In the genomic region with DNA sequence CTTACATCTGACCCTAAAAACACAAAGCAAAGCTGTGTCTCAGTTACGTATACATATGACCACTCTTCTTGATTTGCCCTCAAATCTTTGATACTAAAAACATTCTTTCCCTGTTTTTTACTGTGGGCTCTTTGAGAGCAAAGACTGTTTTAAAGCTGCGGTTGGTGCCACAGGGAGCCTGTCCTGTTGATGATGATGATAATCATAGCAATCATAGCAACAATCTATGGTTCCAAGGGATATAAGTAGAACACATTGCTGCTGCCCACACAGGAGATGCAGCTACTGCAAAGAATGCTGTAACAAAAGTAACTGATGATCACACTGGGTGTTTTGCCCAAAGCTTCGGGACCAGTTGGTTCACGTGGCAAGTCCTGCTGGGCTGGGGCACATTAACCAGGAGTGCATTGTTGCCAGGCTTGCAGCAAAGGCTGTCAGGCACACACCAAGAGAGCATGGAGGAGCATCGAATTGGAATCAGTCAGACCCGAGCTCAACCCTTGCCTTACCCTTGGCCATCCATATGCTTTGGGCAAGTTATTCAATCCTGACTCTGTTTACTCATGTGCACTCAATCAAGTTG, we compare ENCODE assay signal across 14 cellular contexts.
A peak's percentile ranks its signal among the peaks of the same experiment; 100 is the strongest.
DNase-seq lines count a peak whose midpoint lies in the region; ATAC-seq, FAIRE-seq and TF ChIP-seq lines count a peak whose summit lies in the region.
"Had no signal": no experiment of that assay in that cellular context is flagged by ENCODE, and none has a peak within 500 bp of the region (broad histone marks: within the 10 kb centered on the region; RNA-seq: fewer than 3 reads in every experiment).

No MANE protein-coding gene starts in this region.

- no peaks in the 10 kb centered on the region for H3K27me3 Mint-ChIP-seq in H9 (ENCODE audit: low read depth)
- H3K27me3 Mint-ChIP-seq in activated T-helper 2 cell treated with anti-CD3 and anti-CD28 coated beads, Interferon-gamma antibody, Interleukin-2, Interleukin-4, amounts not matched to agents 10 μg/mL and 5 μg/mL and 100 μg/mL, durations not matched to agents 14 hours and 24 hours and 36 hours (ENCODE audit: low read depth), result no peaks in the 10 kb centered on the region

- H3K9me3 Mint-ChIP-seq in H9, result no peaks in the 10 kb centered on the region
- no peaks in the 10 kb centered on the region for H3K9me3 Mint-ChIP-seq in activated T-helper 2 cell treated with anti-CD3 and anti-CD28 coated beads, Interferon-gamma antibody, Interleukin-2, Interleukin-4, amounts not matched to agents 10 μg/mL and 5 μg/mL and 100 μg/mL, durations not matched to agents 14 hours and 24 hours and 36 hours
- H3K9me3 Mint-ChIP-seq: CD8-positive, alpha-beta T cell had no signal

- TF ChIP-seq CTCF in VCaP (conservative IDR thresholded peaks at IDR 0.05) (no peak), dorsolateral prefrontal cortex (IDR thresholded peaks at IDR 0.05 in 54 of 56, conservative IDR thresholded peaks at IDR 0.05 in 2 of 56; ENCODE audit: low read depth in 1 of 56, partially characterized antibody in 56 of 56) (no peak), kidney (IDR thresholded peaks at IDR 0.05; ENCODE audit: borderline replicate concordance, extremely low read depth, insufficient read depth) (no peak), H9 (conservative IDR thresholded peaks at IDR 0.05) (no peak)

- no peaks in the 10 kb centered on the region for H3K36me3 ChIP-seq in kidney (ENCODE audit: control insufficient read depth in 1 of 2, insufficient read depth in 2 of 2, low read length in 2 of 2)
- H3K36me3 ChIP-seq: Peyer's patch had no signal

- no peak overlapping the region for H4K8ac ChIP-seq in H9 (replicated peaks; ENCODE audit: insufficient read length, low read depth, low read length)

- H3K27me3 ChIP-seq in dorsolateral prefrontal cortex (no peaks in the 10 kb centered on the region), H9 (ENCODE audit: insufficient read depth, low read length) (no peaks in the 10 kb centered on the region)
- H3K27me3 ChIP-seq: Peyer's patch had no signal

- H3K36me3 Mint-ChIP-seq in H9 (ENCODE audit: insufficient read depth in 1 of 3, low read depth in 3 of 3), result no peaks in the 10 kb centered on the region
- H3K36me3 Mint-ChIP-seq in activated T-helper 2 cell treated with anti-CD3 and anti-CD28 coated beads, Interferon-gamma antibody, Interleukin-2, Interleukin-4, amounts not matched to agents 10 μg/mL and 5 μg/mL and 100 μg/mL, durations not matched to agents 14 hours and 24 hours and 36 hours (ENCODE audit: low read depth), result no peaks in the 10 kb centered on the region
- H3K36me3 Mint-ChIP-seq: CD8-positive, alpha-beta T cell had no signal

- no peak for ATAC-seq in left colon
- ATAC-seq: CD8-positive, alpha-beta T cell had no signal

- no peak overlapping the region for H2BK20ac ChIP-seq in H9 (ENCODE audit: low read depth, low read length, poor library complexity, severe bottlenecking)

- H3K18ac ChIP-seq in H9 (ENCODE audit: insufficient read length, low read depth, low read length), result no peak overlapping the region

- no peak overlapping the region for H4K5ac ChIP-seq in H9 (ENCODE audit: insufficient read length, low read depth, low read length)

- H3K4ac ChIP-seq in H9 (ENCODE audit: low read depth, low read length), result no peak overlapping the region

- no peaks in the 10 kb centered on the region for H3K79me2 ChIP-seq in H9 (ENCODE audit: insufficient read depth, low read length)

- no peak overlapping the region for H2BK120ac ChIP-seq in H9 (ENCODE audit: low read depth, low read length, poor library complexity, severe bottlenecking)

- H3K4me1 ChIP-seq in kidney (ENCODE audit: control insufficient read depth in 1 of 2, insufficient read depth in 1 of 2, low read depth in 1 of 2, low read length in 2 of 2), result peaks cover 0 to 2% of the 10 kb centered on the region in 2 donors
- H3K4me1 ChIP-seq in H9 (ENCODE audit: insufficient read depth, low read length), result no peaks in the 10 kb centered on the region
- H3K4me1 ChIP-seq: Caco-2, Peyer's patch had no signal

- DNase-seq in dorsolateral prefrontal cortex, result peak in 5 of 10 donors; percentile 19 to 64 (median 52)
- DNase-seq in middle frontal gyrus (ENCODE audit: extremely low spot score, low spot score), result peak; percentile 22
- DNase-seq in left colon, result no peak
- no peak for DNase-seq in kidney
- DNase-seq in H9, result no peak
- no peak for DNase-seq in activated T-helper 2 cell treated with anti-CD3 and anti-CD28 coated beads, Interferon-gamma antibody, Interleukin-2, Interleukin-4, amounts not matched to agents 10 μg/mL and 5 μg/mL and 100 μg/mL, durations not matched to agents 14 hours and 24 hours and 36 hours (ENCODE audit: low spot score)
- DNase-seq: NCI-H1105 had no signal

- H4K91ac ChIP-seq in H9 (ENCODE audit: insufficient read length, low read depth, low read length), result no peak overlapping the region

- no peaks in the 10 kb centered on the region for H4K20me1 ChIP-seq in H9 (ENCODE audit: control insufficient read depth, insufficient read depth, insufficient read length)

- no peak overlapping the region for H2BK5ac ChIP-seq in H9 (ENCODE audit: insufficient read length, low read length)

- no peak overlapping the region for H2BK12ac ChIP-seq in H9 (ENCODE audit: insufficient read length, low read depth, low read length)

- H3K4me3 ChIP-seq in dorsolateral prefrontal cortex (no peak overlapping the region), kidney (ENCODE audit: low read length in 2 of 2) (no peak overlapping the region)
- H3K4me3 ChIP-seq: GM12878, Peyer's patch, SK-N-MC had no signal

- H3K9ac ChIP-seq in kidney (ENCODE audit: low read length in 2 of 2), result no peak overlapping the region
- no peak overlapping the region for H3K9ac ChIP-seq in H9 (ENCODE audit: extremely low read depth, insufficient read length, low read length)

- H3K9me3 ChIP-seq in kidney (ENCODE audit: control insufficient read depth in 1 of 2, low read length in 2 of 2) (no peaks in the 10 kb centered on the region), H9 (ENCODE audit: control insufficient read depth, low read depth, low read length) (no peaks in the 10 kb centered on the region)
- H3K9me3 ChIP-seq: Caco-2, Peyer's patch had no signal

- no peaks in the 10 kb centered on the region for H3K23me2 ChIP-seq in H9 (ENCODE audit: insufficient read length, low read depth, low read length, poor library complexity, severe bottlenecking)

- no peak overlapping the region for H3K4me2 ChIP-seq in H9 (ENCODE audit: insufficient read depth, insufficient read length, low read length)

- H2AFZ ChIP-seq in H9 (ENCODE audit: low read length), result no peak overlapping the region

- peak overlapping the region; percentile 33; the same call in 1 of the 2 replicates for H3K27ac ChIP-seq in VCaP
- peak overlapping the region in 56 of 59 donors; percentile 7 to 85 (median 68) for H3K27ac ChIP-seq in dorsolateral prefrontal cortex
- H3K27ac ChIP-seq in kidney (ENCODE audit: low read depth in 2 of 2, low read length in 2 of 2), result no peak overlapping the region
- no peak overlapping the region for H3K27ac ChIP-seq in H9 (ENCODE audit: insufficient read length, low read depth, low read length)
- H3K27ac ChIP-seq: C4-2B, Peyer's patch, SK-N-MC had no signal

- peaks cover 0 to 3% of the 10 kb centered on the region in 2 experiments; a peak in 1 of 4 replicates for H3K4me1 Mint-ChIP-seq in H9
- H3K4me1 Mint-ChIP-seq in activated T-helper 2 cell treated with anti-CD3 and anti-CD28 coated beads, Interferon-gamma antibody, Interleukin-2, Interleukin-4, amounts not matched to agents 10 μg/mL and 5 μg/mL and 100 μg/mL, durations not matched to agents 14 hours and 24 hours and 36 hours (ENCODE audit: low read depth), result no peaks in the 10 kb centered on the region

- H3K23ac ChIP-seq in H9 (ENCODE audit: insufficient read length, low read depth, low read length), result no peak overlapping the region

- FAIRE-seq in kidney (lab: Jason Lieb, UNC), result no peak

- no CpG with 5 or more reads among the region's 6 CpGs for WGBS in H9 (ENCODE audit: extremely low coverage, insufficient read length, low lambda C conversion rate)

- no peaks in the 10 kb centered on the region for H3K79me1 ChIP-seq in H9 (ENCODE audit: insufficient read depth, low read depth, low read length, poor library complexity, severe bottlenecking)

- H3K27ac Mint-ChIP-seq in H9, result no peak overlapping the region
- H3K27ac Mint-ChIP-seq in activated T-helper 2 cell treated with anti-CD3 and anti-CD28 coated beads, Interferon-gamma antibody, Interleukin-2, Interleukin-4, amounts not matched to agents 10 μg/mL and 5 μg/mL and 100 μg/mL, durations not matched to agents 14 hours and 24 hours and 36 hours, result no peak overlapping the region
- H3K27ac Mint-ChIP-seq: CD8-positive, alpha-beta T cell had no signal

- H2BK15ac ChIP-seq in H9 (ENCODE audit: low read depth, low read length), result no peak overlapping the region; the same call in 1 of the 2 replicates

- no peak overlapping the region for H2AK5ac ChIP-seq in H9 (ENCODE audit: insufficient read length, low read length)

- no peak overlapping the region for H3K4me3 Mint-ChIP-seq in H9
- H3K4me3 Mint-ChIP-seq in activated T-helper 2 cell treated with anti-CD3 and anti-CD28 coated beads, Interferon-gamma antibody, Interleukin-2, Interleukin-4, amounts not matched to agents 10 μg/mL and 5 μg/mL and 100 μg/mL, durations not matched to agents 14 hours and 24 hours and 36 hours (ENCODE audit: low read depth), result no peak overlapping the region
- H3K4me3 Mint-ChIP-seq: CD8-positive, alpha-beta T cell had no signal

- H3K14ac ChIP-seq in H9 (ENCODE audit: insufficient read depth, low read length), result no peak overlapping the region

- no peak overlapping the region for H3T11ph ChIP-seq in H9 (ENCODE audit: low read length)

- intact Hi-C loops in dorsolateral prefrontal cortex (cut with DNase I) (loop anchor here (1.0 to 10.0 kb wide), 8 partner anchors 53 to 636 kb away; no protein-coding TSS in a partner anchor), left colon (cut with DNase I, micrococcal nuclease) (loop anchor here in 1 of 2 donors (5.0 kb wide), 1 partner anchor 471 kb away; no protein-coding TSS in a partner anchor), kidney (cut with DNase I) (loop anchor here (10.0 kb wide), 1 partner anchor 473 kb away; no protein-coding TSS in a partner anchor)
- intact Hi-C loops in activated T-helper 2 cell treated with anti-CD3 and anti-CD28 coated beads, Interferon-gamma antibody, Interleukin-2, Interleukin-4, amounts not matched to agents 10 μg/mL and 5 μg/mL and 100 μg/mL, durations not matched to agents 14 hours and 24 hours and 36 hours (cut with micrococcal nuclease), result loop anchor here (5.0 kb wide), 1 partner anchor 471 kb away; no protein-coding TSS in a partner anchor

- H3K56ac ChIP-seq in H9 (ENCODE audit: insufficient read length, low read depth, low read length), result no peak overlapping the region

Comparison
In these comparisons a context has a peak if more than half of its experiments do, and no peak if none do; other contexts are left out.
1. H3K27ac ChIP-seq: peak in VCaP (single experiment) and dorsolateral prefrontal cortex (56 of 59); none in kidney (0 of 2) and H9 (single experiment).